In the genomic region with DNA sequence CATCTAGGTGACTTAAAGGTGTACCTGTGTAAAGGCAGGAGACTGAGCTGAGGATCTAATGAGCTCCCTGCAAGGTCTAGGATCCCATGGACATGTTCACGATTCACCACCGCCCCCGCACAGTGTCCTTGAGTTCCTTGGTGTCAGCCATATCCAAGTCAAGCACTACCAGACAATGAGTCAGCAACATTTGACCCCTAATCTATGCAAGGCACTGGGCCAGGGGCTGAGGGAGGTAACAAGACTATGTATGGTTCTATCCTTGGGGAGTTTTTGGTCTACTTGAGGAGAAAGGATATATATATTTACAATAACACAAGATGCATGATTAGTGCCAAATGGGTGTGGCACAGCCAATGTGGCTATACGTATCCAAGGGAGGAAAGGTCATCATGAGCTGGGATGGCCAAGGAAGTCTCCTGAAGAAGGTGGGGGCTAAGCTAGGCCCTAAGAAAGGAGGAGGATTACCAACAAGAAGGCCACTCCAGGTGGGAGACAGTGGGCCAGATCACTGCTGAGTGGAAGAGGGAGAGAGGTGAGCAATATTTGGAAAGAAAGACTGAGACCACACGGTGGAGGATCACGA, we compare ENCODE assay signal across 23 cellular contexts. TPM values are rescaled to one million over a fixed set of nuclear protein-coding genes. Genes with fewer than 3 reads are reported as not detected.
DNase-seq lines count a peak whose midpoint lies in the region; ATAC-seq, FAIRE-seq and TF ChIP-seq lines count a peak whose summit lies in the region.
"Had no signal": no experiment of that assay in that cellular context is flagged by ENCODE, and none has a peak within 500 bp of the region (broad histone marks: within the 10 kb centered on the region; RNA-seq: fewer than 3 reads in every experiment).

No MANE protein-coding gene starts in this region.

- H3K36me3 Mint-ChIP-seq in astrocyte (ENCODE audit: low read depth, unreplicated experiment), result peaks cover 71% of the 10 kb centered on the region
- H3K36me3 Mint-ChIP-seq in naive thymus-derived CD4-positive, alpha-beta T cell, result no peaks in the 10 kb centered on the region
- H3K36me3 Mint-ChIP-seq in CD8-positive, alpha-beta T cell, result no peaks in the 10 kb centered on the region
- H3K36me3 Mint-ChIP-seq: activated naive CD8-positive, alpha-beta T cell treated with anti-CD3 and anti-CD28 coated beads for 36 hours; IgD-negative memory B cell had no signal

- no peak overlapping the region for H3K9ac ChIP-seq in astrocyte (ENCODE audit: low read length)

- FAIRE-seq in A549 (lab: Jason Lieb, UNC), result no peak
- no peak for FAIRE-seq in astrocyte (lab: Jason Lieb, UNC)
- FAIRE-seq: A204.1 had no signal

- H3K9me3 ChIP-seq in A549 (no peaks in the 10 kb centered on the region), astrocyte (ENCODE audit: insufficient read depth, low read depth, low read length) (no peaks in the 10 kb centered on the region)
- H3K9me3 ChIP-seq in naive thymus-derived CD4-positive, alpha-beta T cell (ENCODE audit: control insufficient read depth in 2 of 3, low read length in 3 of 3), result no peaks in the 10 kb centered on the region
- H3K9me3 ChIP-seq in CD8-positive, alpha-beta T cell (ENCODE audit: low read length), result no peaks in the 10 kb centered on the region
- H3K9me3 ChIP-seq: HAP-1, right atrium auricular region had no signal

- peaks cover 2% of the 10 kb centered on the region for H3K27me3 Mint-ChIP-seq in astrocyte (ENCODE audit: low read depth, unreplicated experiment)
- peaks cover 0 to 23% (median 11%) of the 10 kb centered on the region in 5 donors for H3K27me3 Mint-ChIP-seq in naive thymus-derived CD4-positive, alpha-beta T cell
- H3K27me3 Mint-ChIP-seq in CD8-positive, alpha-beta T cell (ENCODE audit: low read depth), result peaks cover 4% of the 10 kb centered on the region
- H3K27me3 Mint-ChIP-seq: activated naive CD8-positive, alpha-beta T cell treated with anti-CD3 and anti-CD28 coated beads for 36 hours; CD4-positive, alpha-beta T cell had no signal

- H3K4me3 ChIP-seq in A549 (no peak overlapping the region), astrocyte (ENCODE audit: insufficient read depth, low read depth, low read length) (no peak overlapping the region)
- H3K4me3 ChIP-seq in naive thymus-derived CD4-positive, alpha-beta T cell (ENCODE audit: low read length), result no peak overlapping the region
- H3K4me3 ChIP-seq in CD8-positive, alpha-beta T cell (ENCODE audit: low read depth, low read length), result no peak overlapping the region
- H3K4me3 ChIP-seq: HAP-1, right atrium auricular region had no signal

- peak overlapping the region; percentile 24 for H3K27ac Mint-ChIP-seq in astrocyte (ENCODE audit: unreplicated experiment)
- H3K27ac Mint-ChIP-seq in naive thymus-derived CD4-positive, alpha-beta T cell, result no peak overlapping the region
- no peak overlapping the region for H3K27ac Mint-ChIP-seq in CD8-positive, alpha-beta T cell
- H3K27ac Mint-ChIP-seq: activated CD8-positive, alpha-beta T cell treated with anti-CD3 and anti-CD28 coated beads for 36 hours; activated naive CD8-positive, alpha-beta T cell treated with anti-CD3 and anti-CD28 coated beads for 36 hours; activated T-cell treated with anti-CD3 and anti-CD28 coated beads, Interleukin-2, amount 50 U/mL, for 72 hours; CD4-positive, alpha-beta T cell had no signal

- no peak for TF ChIP-seq POLR2A in A549 (IDR thresholded peaks at IDR 0.05; ENCODE audit: low read length)

- WGBS in A549 (ENCODE audit: missing lambda C conversion rate), result 72% methylated on average over 6 of the region's 6 CpGs

- intact Hi-C loops in naive thymus-derived CD4-positive, alpha-beta T cell (cut with micrococcal nuclease), result no loop called here
- intact Hi-C loops in CD8-positive, alpha-beta T cell (cut with DNase I, micrococcal nuclease), result no loop called here

- peaks cover 12% of the 10 kb centered on the region for H3K4me1 Mint-ChIP-seq in astrocyte (ENCODE audit: low read depth, unreplicated experiment)
- peaks cover 0 to 2% (median 0%) of the 10 kb centered on the region in 7 donors for H3K4me1 Mint-ChIP-seq in naive thymus-derived CD4-positive, alpha-beta T cell
- H3K4me1 Mint-ChIP-seq in CD8-positive, alpha-beta T cell (ENCODE audit: low read depth), result no peaks in the 10 kb centered on the region
- H3K4me1 Mint-ChIP-seq: activated naive CD8-positive, alpha-beta T cell treated with anti-CD3 and anti-CD28 coated beads for 36 hours had no signal

- no peaks in the 10 kb centered on the region for H4K20me1 ChIP-seq in astrocyte (ENCODE audit: insufficient read depth, low read length)

- H3K4me2 ChIP-seq in A549 (no peak overlapping the region), astrocyte (ENCODE audit: low read length) (peak overlapping the region; percentile 36)

- CTCF ChIA-PET in A549 (lab: Yijun Ruan, JAX), result interaction anchor here (0.6 to 5.7 kb wide), 11 partner anchors 8 to 327 kb away, joined by 3 to 33 read pairs (median 4); a partner anchor contains a TSS
- CTCF ChIA-PET in naive thymus-derived CD4-positive, alpha-beta T cell (lab: Charles Lee), result no interaction called here
- CTCF ChIA-PET in CD8-positive, alpha-beta T cell (lab: Charles Lee), result interaction anchor here (0.6 to 0.9 kb wide), 2 partner anchors 27 to 329 kb away, joined by 3 to 4 read pairs; no protein-coding TSS in a partner anchor

- DNase-seq in A549 (ENCODE audit: low read depth in 1 of 2, low spot score in 1 of 2) (peak in 1 of 2 experiments; percentile 22), HUDEP-2 (lab: John Stamatoyannopoulos, UW; ENCODE audit: unreplicated experiment in 76 of 76) (peak in 73 of 76 experiments; percentile 19 to 84 (median 61)), astrocyte (ENCODE audit: low read depth) (peak; percentile 60), iris pigment epithelial cell (ENCODE audit: low read depth) (peak; percentile 79), pons (ENCODE audit: low spot score) (no peak)
- no peak for DNase-seq in naive thymus-derived CD4-positive, alpha-beta T cell
- DNase-seq in CD8-positive, alpha-beta T cell, result no peak
- DNase-seq: activated CD4-positive, CD25-positive, alpha-beta regulatory T cell; activated CD8-positive, alpha-beta T cell treated with anti-CD3 and anti-CD28 coated beads for 36 hours; activated naive CD8-positive, alpha-beta T cell treated with anti-CD3 and anti-CD28 coated beads for 36 hours; activated T-cell treated with anti-CD3 and anti-CD28 coated beads, Interleukin-2, amount 50 U/mL, for 72 hours; CD4-positive, alpha-beta T cell; foreskin keratinocyte; midbrain; NCI-H1048; NCI-H524 treated with DMSO at 0.1 percent for 48 hours; stimulated activated naive CD4-positive, alpha-beta T cell; trophoblast cell had no signal

- no peak overlapping the region for H2AFZ ChIP-seq in astrocyte (ENCODE audit: low read depth, low read length)

- peak overlapping the region in 1 of 2 experiments; percentile 48; a peak in 3 of 6 replicates for H3K27ac ChIP-seq in A549
- no peak overlapping the region for H3K27ac ChIP-seq in astrocyte (ENCODE audit: low read depth, low read length)
- H3K27ac ChIP-seq in naive thymus-derived CD4-positive, alpha-beta T cell (ENCODE audit: low read depth, low read length), result no peak overlapping the region
- no peak overlapping the region for H3K27ac ChIP-seq in CD8-positive, alpha-beta T cell (ENCODE audit: low read depth, low read length)
- H3K27ac ChIP-seq: foreskin keratinocyte, right atrium auricular region had no signal

- ATAC-seq in A549 (no peak), GM21529 (IDR thresholded peaks at IDR 0.05; ENCODE audit: unreplicated experiment) (no peak)
- ATAC-seq in naive thymus-derived CD4-positive, alpha-beta T cell, result no peak
- ATAC-seq in CD8-positive, alpha-beta T cell, result no peak
- ATAC-seq: activated CD8-positive, alpha-beta T cell treated with anti-CD3 and anti-CD28 coated beads for 36 hours; activated T-cell treated with anti-CD3 and anti-CD28 coated beads, Interleukin-2, amount 50 U/mL, for 72 hours; foreskin keratinocyte had no signal

- peaks cover 8% of the 10 kb centered on the region; the same call in 2 of the 3 replicates for H3K4me1 ChIP-seq in A549
- peaks cover 8% of the 10 kb centered on the region for H3K4me1 ChIP-seq in astrocyte (ENCODE audit: insufficient read depth, low read length)
- no peaks in the 10 kb centered on the region for H3K4me1 ChIP-seq in naive thymus-derived CD4-positive, alpha-beta T cell (ENCODE audit: control insufficient read depth in 2 of 2, insufficient read depth in 2 of 2, low read length in 2 of 2)
- no peaks in the 10 kb centered on the region for H3K4me1 ChIP-seq in CD8-positive, alpha-beta T cell (ENCODE audit: insufficient read depth, low read length)
- H3K4me1 ChIP-seq: foreskin keratinocyte, HAP-1, right atrium auricular region had no signal

- POLR2A ChIA-PET in A549 (lab: Yijun Ruan, JAX), result no interaction called here
- POLR2A ChIA-PET in naive thymus-derived CD4-positive, alpha-beta T cell (lab: Charles Lee), result interaction anchor here (0.5 to 0.6 kb wide), 2 partner anchors 27 to 316 kb away, joined by 3 read pairs; no protein-coding TSS in a partner anchor
- POLR2A ChIA-PET in CD8-positive, alpha-beta T cell (lab: Charles Lee), result no interaction called here

- no peak for TF ChIP-seq EP300 in A549 (IDR thresholded peaks at IDR 0.05)

- peaks cover 2% of the 10 kb centered on the region for H3K36me3 ChIP-seq in astrocyte (ENCODE audit: insufficient read depth, low read length)
- H3K36me3 ChIP-seq in naive thymus-derived CD4-positive, alpha-beta T cell (ENCODE audit: control insufficient read depth in 2 of 3, insufficient read depth in 3 of 3, low read length in 3 of 3), result no peaks in the 10 kb centered on the region
- no peaks in the 10 kb centered on the region for H3K36me3 ChIP-seq in CD8-positive, alpha-beta T cell (ENCODE audit: insufficient read depth, low read length)
- H3K36me3 ChIP-seq: HAP-1 had no signal

- no peaks in the 10 kb centered on the region for H3K79me2 ChIP-seq in astrocyte (ENCODE audit: insufficient read depth, low read length)

- peaks cover 4% of the 10 kb centered on the region for H3K9me3 Mint-ChIP-seq in astrocyte (ENCODE audit: unreplicated experiment)
- H3K9me3 Mint-ChIP-seq in naive thymus-derived CD4-positive, alpha-beta T cell, result peaks cover 0 to 1% (median 0%) of the 10 kb centered on the region in 11 donors
- no peaks in the 10 kb centered on the region for H3K9me3 Mint-ChIP-seq in CD8-positive, alpha-beta T cell
- H3K9me3 Mint-ChIP-seq: activated CD8-positive, alpha-beta T cell treated with anti-CD3 and anti-CD28 coated beads for 36 hours; activated naive CD8-positive, alpha-beta T cell treated with anti-CD3 and anti-CD28 coated beads for 36 hours; activated T-cell treated with anti-CD3 and anti-CD28 coated beads, Interleukin-2, amount 50 U/mL, for 72 hours; CD4-positive, alpha-beta T cell; IgD-negative memory B cell had no signal

- TF ChIP-seq CTCF in A549 (IDR thresholded peaks at IDR 0.05), result no peak
- no peak for TF ChIP-seq CTCF in astrocyte (IDR thresholded peaks at IDR 0.05; ENCODE audit: insufficient read depth, low read depth, low read length)
- no peak for TF ChIP-seq CTCF in CD8-positive, alpha-beta T cell (IDR thresholded peaks at IDR 0.05)

- no peak for TF ChIP-seq RAD21 in A549 (conservative IDR thresholded peaks at IDR 0.05 in 1 of 2, IDR thresholded peaks at IDR 0.05 in 1 of 2)

- H3K27me3 ChIP-seq in astrocyte (ENCODE audit: insufficient read depth, low read length), result no peaks in the 10 kb centered on the region
- no peaks in the 10 kb centered on the region for H3K27me3 ChIP-seq in naive thymus-derived CD4-positive, alpha-beta T cell (ENCODE audit: control insufficient read depth in 2 of 2, insufficient read depth in 2 of 2, low read length in 2 of 2)
- no peaks in the 10 kb centered on the region for H3K27me3 ChIP-seq in CD8-positive, alpha-beta T cell (ENCODE audit: insufficient read depth, low read length)
- H3K27me3 ChIP-seq: right atrium auricular region had no signal

- H3K4me3 Mint-ChIP-seq in astrocyte (ENCODE audit: unreplicated experiment), result no peak overlapping the region
- no peak overlapping the region for H3K4me3 Mint-ChIP-seq in naive thymus-derived CD4-positive, alpha-beta T cell
- no peak overlapping the region for H3K4me3 Mint-ChIP-seq in CD8-positive, alpha-beta T cell
- H3K4me3 Mint-ChIP-seq: activated CD8-positive, alpha-beta T cell treated with anti-CD3 and anti-CD28 coated beads for 36 hours; activated naive CD8-positive, alpha-beta T cell treated with anti-CD3 and anti-CD28 coated beads for 36 hours; activated T-cell treated with anti-CD3 and anti-CD28 coated beads, Interleukin-2, amount 50 U/mL, for 72 hours; CD4-positive, alpha-beta T cell; IgD-negative memory B cell had no signal

RNA-seq across cellular contexts. Expression of a gene that starts 35.0 kb away (rescaled TPM):
- polyA plus RNA-seq in A549 (2011; rRNA removed) (0.34 and 0.90 TPM in 2 replicates), A549 (2017; fragmentation: RNase III; extraction: RNeasy Plus Mini Kit Qiagen cat#74134 plus additional on column Dnase treatment) (3.7 to 6.2 TPM (median 5.0 TPM) in 3 replicates)
- polyA plus RNA-seq in A549 (2012; cell fraction: cytosol; rRNA removed), result 0.15 and 0.32 TPM in 2 replicates
- 0.18 and 0.29 TPM in 2 replicates for polyA plus RNA-seq in A549 (2012; cell fraction: nucleus; rRNA removed)
- polyA minus RNA-seq in A549 (2011; rRNA and poly(A)+ RNA removed), result 1.7 and 2.6 TPM in 2 replicates
- total RNA-seq in astrocyte, result 44.0 and 59.2 TPM in 2 replicates
- 1 to 10 TPM in 1 of 5 experiments, under 1 TPM in 2, not detected in 2; 0.41 to 6.4 (median 0.56) TPM for total RNA-seq in naive thymus-derived CD4-positive, alpha-beta T cell
- not detected for polyA plus RNA-seq in naive thymus-derived CD4-positive, alpha-beta T cell
- not detected for total RNA-seq in CD8-positive, alpha-beta T cell
- total RNA-seq: activated CD8-positive, alpha-beta T cell treated with anti-CD3 and anti-CD28 coated beads for 36 hours; activated T-cell treated with anti-CD3 and anti-CD28 coated beads, Interleukin-2, amount 50 U/mL, for 72 hours had no signal

RNA-seq across cellular contexts. Expression of a gene that starts 35.1 kb away (rescaled TPM):
- 4.1 and 6.0 TPM in 2 replicates for polyA plus RNA-seq in A549 (2011; rRNA removed)
- 0.79 and 1.2 TPM in 2 replicates for polyA plus RNA-seq in A549 (2012; cell fraction: cytosol; rRNA removed)
- 0.36 and 0.73 TPM in 2 replicates for polyA plus RNA-seq in A549 (2012; cell fraction: nucleus; rRNA removed)
- 2.9 to 4.2 TPM (median 3.2 TPM) in 3 replicates for polyA plus RNA-seq in A549 (2017; fragmentation: RNase III; extraction: RNeasy Plus Mini Kit Qiagen cat#74134 plus additional on column Dnase treatment)
- 0.74 and 2.2 TPM in 2 replicates for polyA minus RNA-seq in A549 (2011; rRNA and poly(A)+ RNA removed)
- 0.66 and 1.4 TPM in 2 replicates for total RNA-seq in astrocyte
- 10 to 100 TPM in 4 of 5 experiments, 1 to 10 TPM in 1; 3.7 to 37.4 (median 19.9) TPM for total RNA-seq in naive thymus-derived CD4-positive, alpha-beta T cell
- 1 to 10 TPM; 4.3 to 8.9 TPM for polyA plus RNA-seq in naive thymus-derived CD4-positive, alpha-beta T cell
- total RNA-seq in CD8-positive, alpha-beta T cell, result 10 to 100 TPM; 10.7 to 13.1 TPM

Comparison
In these comparisons a context has a peak if more than half of its experiments do, and no peak if none do; other contexts are left out.
1. DNase-seq: peak in HUDEP-2 (73 of 76), astrocyte (single experiment) and iris pigment epithelial cell (single experiment); none in naive thymus-derived CD4-positive, alpha-beta T cell (0 of 9), pons (single experiment) and CD8-positive, alpha-beta T cell (0 of 7).